ENCODE assay signal across 8 cellular contexts in the genomic region with DNA sequence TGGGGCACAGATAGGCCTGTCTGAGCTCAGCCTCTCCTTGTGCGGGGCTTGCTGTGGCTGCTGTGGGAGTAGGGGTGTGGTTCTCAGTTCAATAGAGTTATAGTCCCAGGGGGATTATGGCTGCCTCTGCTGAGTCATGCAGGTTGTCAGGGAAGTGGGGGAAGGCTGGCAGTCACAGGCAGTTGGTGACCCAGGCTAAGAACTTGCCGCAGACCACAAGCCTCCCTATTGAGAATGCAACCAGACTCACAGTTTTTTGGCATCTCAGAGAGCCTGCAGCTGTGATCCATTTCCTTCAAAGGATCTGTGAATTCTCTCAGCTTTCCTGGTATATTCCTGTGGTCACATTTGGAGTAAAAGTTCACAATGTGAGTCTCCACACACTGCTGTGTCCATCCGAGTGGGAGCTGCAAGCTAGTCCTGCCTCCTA.
DNase-seq lines count a peak whose midpoint lies in the region; ATAC-seq and TF ChIP-seq lines count a peak whose summit lies in the region.

No MANE protein-coding gene starts in this region.

- intact Hi-C loops in adrenal gland (cut with DNase I): no loop called here

- H3K4ac ChIP-seq in mesenchymal stem cell (ENCODE audit: low read depth in 1 of 2, low read length in 2 of 2): no peak overlapping the region

- H2BK12ac ChIP-seq in mesenchymal stem cell (ENCODE audit: low read length in 2 of 2): no peak overlapping the region

- TF ChIP-seq POLR2A in adrenal gland (IDR thresholded peaks at IDR 0.05): no peak

- peak overlapping the region; percentile 69 for H2BK5ac ChIP-seq in mesenchymal stem cell (ENCODE audit: low read depth, low read length, poor library complexity, severe bottlenecking)

- no peak for TF ChIP-seq CTCF in AG09309 (IDR thresholded peaks at IDR 0.05; ENCODE audit: control insufficient read depth, insufficient read depth, low read depth, low read length, missing control alignments)
- TF ChIP-seq CTCF in adrenal gland (IDR thresholded peaks at IDR 0.05): no peak

- H3K27me3 ChIP-seq in mesenchymal stem cell (ENCODE audit: control insufficient read depth in 1 of 2, insufficient read depth in 1 of 2, low read length in 2 of 2) (peaks cover 0 to 8% of the 10 kb centered on the region in 2 experiments), adrenal gland (peaks cover 22% of the 10 kb centered on the region)

- no peak overlapping the region for H2BK15ac ChIP-seq in mesenchymal stem cell (ENCODE audit: low read depth, poor library complexity, severe bottlenecking)

- no peak overlapping the region for H3K23ac ChIP-seq in mesenchymal stem cell (ENCODE audit: low read length in 2 of 2)

- H3K4me2 ChIP-seq in mesenchymal stem cell (ENCODE audit: low read length, poor library complexity, severe bottlenecking): no peak overlapping the region

- no peak overlapping the region for H4K8ac ChIP-seq in mesenchymal stem cell (ENCODE audit: low read length)

- H2AK5ac ChIP-seq in mesenchymal stem cell (ENCODE audit: low read length, severe bottlenecking): no peak overlapping the region

- peak; percentile 91 for DNase-seq in AG09309 (ENCODE audit: low read depth)
- peak; percentile 46 for DNase-seq in SKM-1 (lab: John Stamatoyannopoulos, UW; ENCODE audit: unreplicated experiment)
- DNase-seq in mesenchymal stem cell: peak; percentile 60
- no peak for DNase-seq in stimulated activated naive CD4-positive, alpha-beta T cell (lab: John Stamatoyannopoulos, UW)
- DNase-seq in adrenal gland: no peak
- DNase-seq in NCI-H2227 treated with DMSO at 0.1 percent for 48 hours (lab: John Stamatoyannopoulos, UW): no peak

- WGBS in mesenchymal stem cell: 44% methylated on average over 1 of the region's 3 CpGs
- WGBS in adrenal gland, 4 donors: 39 to 71% (median 53%) methylated on average over 1 to 3 of the region's 3 CpGs

- H3K27ac ChIP-seq in mesenchymal stem cell (ENCODE audit: low read length, poor library complexity, severe bottlenecking): peak overlapping the region; percentile 54
- no peak overlapping the region for H3K27ac ChIP-seq in adrenal gland

- H3K14ac ChIP-seq in mesenchymal stem cell (ENCODE audit: low read length in 2 of 2): no peak overlapping the region

- H3K36me3 ChIP-seq in mesenchymal stem cell (ENCODE audit: control insufficient read depth in 1 of 2, insufficient read depth in 2 of 2, low read depth in 1 of 2, low read length in 2 of 2) (no peaks in the 10 kb centered on the region), adrenal gland (replicated peaks in 1 of 2) (no peaks in the 10 kb centered on the region)

- H3K18ac ChIP-seq in mesenchymal stem cell (ENCODE audit: low read depth in 1 of 2, low read length in 2 of 2): no peak overlapping the region

- H3K9ac ChIP-seq in mesenchymal stem cell (ENCODE audit: low read length): no peak overlapping the region

- no peaks in the 10 kb centered on the region for H3K4me1 ChIP-seq in mesenchymal stem cell (ENCODE audit: control insufficient read depth, insufficient read depth, low read depth, low read length)
- no peaks in the 10 kb centered on the region for H3K4me1 ChIP-seq in adrenal gland (replicated peaks in 1 of 2)

- H3K4me3 ChIP-seq in AG09309 (ENCODE audit: control insufficient read depth, low read depth, low read length) (no peak overlapping the region), mesenchymal stem cell (ENCODE audit: insufficient read depth in 1 of 2, low read depth in 1 of 2, low read length in 2 of 2) (no peak overlapping the region), adrenal gland (no peak overlapping the region)

- no peak overlapping the region for H2BK120ac ChIP-seq in mesenchymal stem cell (ENCODE audit: low read depth, low read length)

- H3K79me1 ChIP-seq in mesenchymal stem cell (replicated peaks; ENCODE audit: low read length, poor library complexity, severe bottlenecking): no peaks in the 10 kb centered on the region

- no peaks in the 10 kb centered on the region for H3K9me3 ChIP-seq in mesenchymal stem cell (ENCODE audit: control insufficient read depth, low read length)
- no peaks in the 10 kb centered on the region for H3K9me3 ChIP-seq in adrenal gland (replicated peaks in 1 of 3)

- H2AFZ ChIP-seq in mesenchymal stem cell (ENCODE audit: low read depth, low read length): no peak overlapping the region

- no peak overlapping the region for H4K91ac ChIP-seq in mesenchymal stem cell (ENCODE audit: low read length)

- ATAC-seq in GM19025 (IDR thresholded peaks at IDR 0.05; ENCODE audit: low read depth, unreplicated experiment) (peak; percentile 87), HG03196 (IDR thresholded peaks at IDR 0.05; ENCODE audit: unreplicated experiment) (peak; percentile 96)

Comparison
In these comparisons a context has a peak if more than half of its experiments do, and no peak if none do; other contexts are left out.
1. DNase-seq: peak in AG09309 (single experiment), SKM-1 (single experiment) and mesenchymal stem cell (single experiment); none in stimulated activated naive CD4-positive, alpha-beta T cell (0 of 6), adrenal gland (0 of 7) and NCI-H2227 treated with DMSO at 0.1 percent for 48 hours (single experiment).